8 cellular contexts compared by ENCODE assay signal in the genomic region with DNA sequence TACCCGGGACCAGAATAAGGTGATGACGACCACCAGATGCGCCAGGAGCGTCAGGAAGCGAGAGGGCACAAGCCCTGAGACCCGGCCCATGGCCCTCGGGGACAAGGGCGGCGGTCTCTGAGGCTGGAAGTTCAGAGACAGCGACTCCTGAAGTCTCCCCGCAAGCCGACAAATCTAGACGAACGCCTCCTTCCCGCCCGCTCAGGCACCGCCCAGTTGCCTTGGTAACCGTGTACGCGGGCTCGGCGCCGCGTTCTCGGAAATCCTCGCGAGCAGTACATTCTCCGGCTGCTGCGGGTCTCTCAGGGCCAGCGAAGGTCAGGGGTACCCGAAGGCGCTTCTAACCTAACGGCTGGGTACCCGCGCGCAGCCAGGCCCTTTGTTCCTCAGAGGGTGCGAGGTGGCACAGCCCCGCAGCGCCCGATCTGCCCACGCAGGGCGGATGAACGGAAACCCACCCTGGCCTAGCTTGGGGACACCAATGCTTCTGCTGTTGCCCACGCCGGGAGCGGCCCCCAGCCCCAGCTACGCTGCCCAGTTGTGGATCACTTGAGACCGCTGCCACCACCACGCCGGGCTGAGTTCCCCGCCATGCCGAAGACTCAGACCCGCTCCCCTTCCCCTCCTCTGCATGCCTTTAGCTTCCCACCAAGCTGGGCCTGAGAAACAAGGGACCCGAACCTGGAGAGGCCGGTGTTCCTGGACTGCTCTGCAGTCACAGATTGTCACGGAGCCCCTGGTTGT. TPM values are rescaled to one million over a fixed set of nuclear protein-coding genes. Genes with fewer than 3 reads are reported as not detected.
DNase-seq lines count a peak whose midpoint lies in the region; ATAC-seq and TF ChIP-seq lines count a peak whose summit lies in the region.

Gene TMEM107 (minus strand): TSS at position 184 of the 744 bp plus-strand sequence. CDS start 94 bp downstream, at position 90.

- no peaks in the 10 kb centered on the region for H3K36me3 ChIP-seq in BE2C
- no peaks in the 10 kb centered on the region for H3K36me3 ChIP-seq in Loucy (ENCODE audit: insufficient read depth, low read length)
- H3K36me3 ChIP-seq in thoracic aorta, result no peaks in the 10 kb centered on the region

- no peak for TF ChIP-seq CTCF in BE2C (IDR thresholded peaks at IDR 0.05; ENCODE audit: low read depth, low read length)
- no peak for TF ChIP-seq CTCF in GM20000 (IDR thresholded peaks at IDR 0.05; ENCODE audit: extremely low read depth, missing control alignments)
- TF ChIP-seq CTCF in Loucy (conservative IDR thresholded peaks at IDR 0.05; ENCODE audit: low read length), result no peak
- no peak for TF ChIP-seq CTCF in thoracic aorta (IDR thresholded peaks at IDR 0.05)

- H3K4me1 ChIP-seq in BE2C (no peaks in the 10 kb centered on the region), Loucy (ENCODE audit: insufficient read depth, low read length, poor library complexity, severe bottlenecking) (peaks cover 31% of the 10 kb centered on the region), thoracic aorta (ENCODE audit: control insufficient read depth in 1 of 2, low read depth in 2 of 2) (peaks cover 19 to 27% of the 10 kb centered on the region in 2 donors)

- peak within 1 kb of the TSS; percentile 88 for H2AFZ ChIP-seq in Loucy (ENCODE audit: low read length)

- H3K9me3 ChIP-seq in BE2C (no peaks in the 10 kb centered on the region), Loucy (ENCODE audit: insufficient read depth, low read depth, low read length) (no peaks in the 10 kb centered on the region), thoracic aorta (no peaks in the 10 kb centered on the region)

- H3K4me3 ChIP-seq in BE2C (ENCODE audit: low read depth, low read length) (peak within 1 kb of the TSS; percentile 67), Loucy (ENCODE audit: low read length, poor library complexity, severe bottlenecking) (peak within 1 kb of the TSS; percentile 76), thoracic aorta (peak within 1 kb of the TSS; percentile 80)

- H3K4me2 ChIP-seq in Loucy (ENCODE audit: low read depth, low read length, poor library complexity, severe bottlenecking), result peak within 1 kb of the TSS; percentile 90

- no peak for ATAC-seq in thoracic aorta (ENCODE audit: insufficient number of reproducible peaks, low FRiP score, low read depth)

- no peaks in the 10 kb centered on the region for H4K20me1 ChIP-seq in Loucy (ENCODE audit: insufficient read depth, low read length, poor library complexity, severe bottlenecking)

- peaks cover 6% of the 10 kb centered on the region; the same call in 1 of the 2 replicates for H3K79me2 ChIP-seq in Loucy (ENCODE audit: insufficient read depth, low read length)

- H3K27me3 ChIP-seq in BE2C, result no peaks in the 10 kb centered on the region
- no peaks in the 10 kb centered on the region for H3K27me3 ChIP-seq in Loucy (ENCODE audit: insufficient read depth, low read length, poor library complexity, severe bottlenecking)
- H3K27me3 ChIP-seq in thoracic aorta (replicated peaks; ENCODE audit: insufficient read depth), result no peaks in the 10 kb centered on the region

- H3K9ac ChIP-seq in Loucy (ENCODE audit: low read depth, low read length, poor library complexity, severe bottlenecking), result peak within 1 kb of the TSS; percentile 70

- H3K9me2 ChIP-seq in Loucy (replicated peaks; ENCODE audit: low read depth, low read length), result no peaks in the 10 kb centered on the region

- H3F3A ChIP-seq in Loucy (ENCODE audit: low read depth), result peaks cover 11% of the 10 kb centered on the region

- peak within 1 kb of the TSS; percentile 57 to 77 for H3K27ac ChIP-seq in thoracic aorta

- DNase-seq in BE2C (peak; percentile 85), GM20000 (ENCODE audit: low spot score) (peak; percentile 83), SKM-1 (lab: John Stamatoyannopoulos, UW; ENCODE audit: unreplicated experiment) (peak; percentile 27), globus pallidus (ENCODE audit: low spot score) (peak; percentile 66), nucleus accumbens (lab: John Stamatoyannopoulos, UW) (peak in 53 of 56 donors; percentile 22 to 91 (median 69)), thoracic aorta (ENCODE audit: low spot score) (no peak)
- DNase-seq in activated naive CD4-positive, alpha-beta T cell treated with anti-CD3 and anti-CD28 coated beads, Interleukin-2, amount 50 U/mL, for 16 hours, result peak; percentile 86

RNA-seq across cellular contexts. Expression of gene TMEM107, which starts in this region (rescaled TPM):
- 1.5 TPM for polyA plus RNA-seq in BE2C (2012; ENCODE audit: insufficient read depth, insufficient read length, low read depth)
- total RNA-seq in thoracic aorta, result 10 to 100 TPM in 1 of 2 donors, 1 to 10 TPM in 1; 8.4 to 32.1 TPM
